8 cellular contexts compared by ENCODE assay signal in the genomic region with DNA sequence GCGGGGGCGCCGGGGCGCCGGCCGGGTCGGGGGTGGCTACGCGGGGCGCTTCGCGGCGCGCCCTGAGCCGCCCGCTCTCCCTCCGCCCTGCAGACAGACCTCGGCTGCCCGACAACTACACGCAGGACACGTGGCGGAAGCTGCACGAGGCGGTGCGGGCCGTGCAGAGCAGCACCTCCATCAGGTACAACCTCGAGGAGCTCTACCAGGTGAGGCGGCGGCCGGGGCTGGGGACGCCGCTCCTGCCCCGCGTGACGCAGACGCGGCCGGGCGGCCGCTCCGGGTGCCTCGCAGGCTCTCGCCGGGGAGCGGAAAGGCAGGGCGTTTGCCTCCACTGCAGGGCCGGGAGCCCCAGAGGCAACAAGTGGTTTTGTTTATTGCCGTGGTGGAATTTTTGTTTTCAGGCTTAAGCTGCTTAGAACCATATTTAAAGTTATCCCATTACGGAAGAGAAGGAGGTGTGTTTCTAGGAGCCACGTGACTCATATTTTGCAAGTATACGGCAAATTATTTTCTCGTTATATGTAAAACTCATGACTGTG. TPM values are rescaled to one million over a fixed set of nuclear protein-coding genes. Genes with fewer than 3 reads are reported as not detected.
DNase-seq lines count a peak whose midpoint lies in the region; ATAC-seq and TF ChIP-seq lines count a peak whose summit lies in the region.

No MANE protein-coding gene starts in this region.

- DNase-seq in Calu3 (peak; percentile 40), HT-29 (ENCODE audit: low spot score) (peak; percentile 77), SK-MEL-5 (ENCODE audit: low read depth, low spot score) (peak; percentile 47), cardiac muscle cell (ENCODE audit: low read depth in 1 of 2, low spot score in 1 of 2) (peak; percentile 59 to 60), posterior vena cava (ENCODE audit: low spot score) (peak; percentile 87), uterus (peak; percentile 26 to 40)
- peak; percentile 87 for DNase-seq in activated naive CD4-positive, alpha-beta T cell treated with anti-CD3 and anti-CD28 coated beads, Interleukin-2, amount 10 ng/mL, durations not matched to agents 7 days and 5 days

- peak overlapping the region; percentile 81 for H3K4me3 ChIP-seq in cardiac muscle cell
- peak overlapping the region; percentile 80 to 91 for H3K4me3 ChIP-seq in uterus

- ATAC-seq in GM21360 (IDR thresholded peaks at IDR 0.05; ENCODE audit: unreplicated experiment) = peak; percentile 33

- H3K4me1 ChIP-seq in cardiac muscle cell (ENCODE audit: low read depth) (peaks cover 17% of the 10 kb centered on the region), uterus (peaks cover 4% of the 10 kb centered on the region in 2 donors)

- H3K4me3 Mint-ChIP-seq in Calu3 (ENCODE audit: low read depth, unreplicated experiment) = peak overlapping the region; percentile 57
- peak overlapping the region; percentile 77 for H3K4me3 Mint-ChIP-seq in activated naive CD4-positive, alpha-beta T cell treated with anti-CD3 and anti-CD28 coated beads, Interleukin-2, amount 10 ng/mL, durations not matched to agents 7 days and 5 days

- TF ChIP-seq CTCF in Calu3 (IDR thresholded peaks at IDR 0.05; ENCODE audit: unreplicated experiment) (no peak), cardiac muscle cell (IDR thresholded peaks at IDR 0.05; ENCODE audit: low read depth, low read length) (no peak), uterus (IDR thresholded peaks at IDR 0.05) (no peak)

- CTCF ChIA-PET in Calu3 (lab: Charles Lee) = no interaction called here
- CTCF ChIA-PET in activated naive CD4-positive, alpha-beta T cell treated with anti-CD3 and anti-CD28 coated beads, Interleukin-2, amount 10 ng/mL, durations not matched to agents 7 days and 5 days (lab: Charles Lee) = interaction anchor here (0.8 kb wide), 1 partner anchor 9 kb away, joined by 5 read pairs; no protein-coding TSS in a partner anchor

- no peaks in the 10 kb centered on the region for H3K9me3 ChIP-seq in cardiac muscle cell (ENCODE audit: low read depth)
- H3K9me3 ChIP-seq in uterus = no peaks in the 10 kb centered on the region

- peaks cover 14% of the 10 kb centered on the region for H3K36me3 Mint-ChIP-seq in Calu3 (ENCODE audit: insufficient read depth, unreplicated experiment)
- H3K36me3 Mint-ChIP-seq in activated naive CD4-positive, alpha-beta T cell treated with anti-CD3 and anti-CD28 coated beads, Interleukin-2, amount 10 ng/mL, durations not matched to agents 7 days and 5 days = peaks cover 39% of the 10 kb centered on the region

- H3K27me3 Mint-ChIP-seq in Calu3 (ENCODE audit: unreplicated experiment) = no peaks in the 10 kb centered on the region
- H3K27me3 Mint-ChIP-seq in activated naive CD4-positive, alpha-beta T cell treated with anti-CD3 and anti-CD28 coated beads, Interleukin-2, amount 10 ng/mL, durations not matched to agents 7 days and 5 days = no peaks in the 10 kb centered on the region

- no peaks in the 10 kb centered on the region for H3K27me3 ChIP-seq in cardiac muscle cell
- H3K27me3 ChIP-seq in uterus = no peaks in the 10 kb centered on the region

- H3K27ac ChIP-seq in cardiac muscle cell (peak overlapping the region; percentile 98), uterus (peak overlapping the region; percentile 97 to 100)

- in situ Hi-C loops in SK-MEL-5 (cut with HindIII; ENCODE audit: low pct_unique_long_range_greater_than_20kb, low sequenced_read_pairs) = no loop called here

- no TSS peak for BruUV-seq in Calu3 (replicated peaks; lab: Mats Ljungman, UMichigan)

- intact Hi-C loops in Calu3 (cut with micrococcal nuclease; ENCODE audit: unreplicated experiment) = no loop called here
- intact Hi-C loops in posterior vena cava (cut with DNase I) = no loop called here
- intact Hi-C loops in uterus (cut with DNase I; ENCODE audit: low total_unique reads) = no loop called here

- no peaks in the 10 kb centered on the region for H3K4me1 Mint-ChIP-seq in Calu3 (ENCODE audit: low read depth, unreplicated experiment)
- H3K4me1 Mint-ChIP-seq in activated naive CD4-positive, alpha-beta T cell treated with anti-CD3 and anti-CD28 coated beads, Interleukin-2, amount 10 ng/mL, durations not matched to agents 7 days and 5 days = peaks cover 59% of the 10 kb centered on the region

- no peak overlapping the region for H3K27ac Mint-ChIP-seq in Calu3 (ENCODE audit: unreplicated experiment)
- peak overlapping the region; percentile 86 for H3K27ac Mint-ChIP-seq in activated naive CD4-positive, alpha-beta T cell treated with anti-CD3 and anti-CD28 coated beads, Interleukin-2, amount 10 ng/mL, durations not matched to agents 7 days and 5 days

- H3K9me3 Mint-ChIP-seq in Calu3 (ENCODE audit: low read depth, unreplicated experiment) = no peaks in the 10 kb centered on the region
- H3K9me3 Mint-ChIP-seq in activated naive CD4-positive, alpha-beta T cell treated with anti-CD3 and anti-CD28 coated beads, Interleukin-2, amount 10 ng/mL, durations not matched to agents 7 days and 5 days = no peaks in the 10 kb centered on the region

- H3K36me3 ChIP-seq in cardiac muscle cell (peaks cover 3% of the 10 kb centered on the region), uterus (no peaks in the 10 kb centered on the region)

- no peak for TF ChIP-seq POLR2A in uterus (IDR thresholded peaks at IDR 0.05)

RNA-seq across cellular contexts. Expression of gene CUL4A, which starts 0.5 kb away (rescaled TPM):
- total RNA-seq in Calu3 (2022) (27.3 and 32.1 TPM in 2 replicates), cardiac muscle cell (89.3 and 127 TPM in 2 replicates), posterior vena cava (10 to 100 TPM; 57.5 to 58.5 TPM), uterus (100 to 1,000 TPM in 1 of 4 donors, 10 to 100 TPM in 3; 34.3 to 110 (median 66.1) TPM)
- 184 and 200 TPM in 2 replicates for total RNA-seq in HT-29 (2014; rRNA removed; shearing (Covaris generic))
- 157 and 173 TPM in 2 replicates for total RNA-seq in SK-MEL-5 (2014; rRNA removed; shearing (Covaris generic))
- polyA plus RNA-seq in SK-MEL-5 (2015; cell fraction: cytosol; rRNA removed) = 168 and 192 TPM in 2 replicates
- polyA plus RNA-seq in SK-MEL-5 (2015; cell fraction: nucleus; rRNA removed) = 183 and 184 TPM in 2 replicates
- polyA plus RNA-seq in cardiac muscle cell = 57.7 and 71.1 TPM in 2 replicates

RNA-seq across cellular contexts. Expression of gene PCID2, which starts 1.5 kb away (rescaled TPM):
- total RNA-seq in Calu3 (2022) (21.1 and 21.2 TPM in 2 replicates), cardiac muscle cell (42.7 and 57.6 TPM in 2 replicates), posterior vena cava (10 to 100 TPM; 31.4 to 32.2 TPM), uterus (10 to 100 TPM; 35.9 to 75.6 (median 70.7) TPM)
- 62.4 and 69.0 TPM in 2 replicates for total RNA-seq in HT-29 (2014; rRNA removed; shearing (Covaris generic))
- 93.4 and 95.9 TPM in 2 replicates for total RNA-seq in SK-MEL-5 (2014; rRNA removed; shearing (Covaris generic))
- polyA plus RNA-seq in SK-MEL-5 (2015; cell fraction: cytosol; rRNA removed) = 74.0 and 75.3 TPM in 2 replicates
- 232 and 261 TPM in 2 replicates for polyA plus RNA-seq in SK-MEL-5 (2015; cell fraction: nucleus; rRNA removed)
- 52.4 and 67.0 TPM in 2 replicates for polyA plus RNA-seq in cardiac muscle cell

RNA-seq across cellular contexts. Expression of gene PROZ, which starts 51.5 kb away (rescaled TPM):
- total RNA-seq in Calu3 (2022) = not detected in 2 replicates
- not detected in 2 replicates for total RNA-seq in HT-29 (2014; rRNA removed; shearing (Covaris generic))
- total RNA-seq in SK-MEL-5 (2014; rRNA removed; shearing (Covaris generic)) = not detected in 2 replicates
- not detected in 2 replicates for polyA plus RNA-seq in SK-MEL-5 (2015; cell fraction: cytosol; rRNA removed)
- polyA plus RNA-seq in SK-MEL-5 (2015; cell fraction: nucleus; rRNA removed) = not detected in 2 replicates
- not detected in 2 replicates for total RNA-seq in cardiac muscle cell
- polyA plus RNA-seq in cardiac muscle cell = 0.37 and 0.42 TPM in 2 replicates
- total RNA-seq in posterior vena cava = not detected
- not detected for total RNA-seq in uterus

Comparison
In these comparisons a context has a peak if more than half of its experiments do, and no peak if none do; other contexts are left out.
1. Peak in every context shown above with its lines: DNase-seq, ATAC-seq, H3K4me3 ChIP-seq and H3K27ac ChIP-seq.
2. DNase-seq: peak in every context shown above with its lines; median percentile 87 in activated naive CD4-positive, alpha-beta T cell treated with anti-CD3 and anti-CD28 coated beads, Interleukin-2, amount 10 ng/mL, durations not matched to agents 7 days and 5 days; 87 in posterior vena cava; 77 in HT-29; 60 in cardiac muscle cell; 47 in SK-MEL-5; 40 in Calu3; 33 in uterus.